ENCODE assay signal across 30 cellular contexts in genomic region chr13:36362914-36363313, GRCh38. TPM values are rescaled to one million over a fixed set of nuclear protein-coding genes. Genes with fewer than 3 reads are reported as not detected.
A peak's percentile ranks its signal among the peaks of the same experiment; 100 is the strongest.
DNase-seq lines count a peak whose midpoint lies in the region; ATAC-seq and TF ChIP-seq lines count a peak whose summit lies in the region.
"Had no signal": no experiment of that assay in that cellular context is flagged by ENCODE, and none has a peak within 500 bp of the region (broad histone marks: within the 10 kb centered on the region; RNA-seq: fewer than 3 reads in every experiment).

No MANE protein-coding gene starts in this region.

- peaks cover 7% of the 10 kb centered on the region for H3K4me1 ChIP-seq in suprapubic skin
- H3K4me1 ChIP-seq: breast epithelium, right atrium auricular region, upper lobe of left lung had no signal

- ATAC-seq in GM18907 (IDR thresholded peaks at IDR 0.05; ENCODE audit: unreplicated experiment), result peak; percentile 75
- peak; percentile 56 for ATAC-seq in HG02798 (IDR thresholded peaks at IDR 0.05; ENCODE audit: poor library complexity, unreplicated experiment)
- no peak for ATAC-seq in HG03025 (IDR thresholded peaks at IDR 0.05; ENCODE audit: low FRiP score, unreplicated experiment)
- ATAC-seq: T-helper 17 cell had no signal

- no peak for TF ChIP-seq EP300 in suprapubic skin (IDR thresholded peaks at IDR 0.05)

- no peaks in the 10 kb centered on the region for H3K9me3 ChIP-seq in suprapubic skin
- H3K9me3 ChIP-seq: breast epithelium, right atrium auricular region, SK-N-SH, upper lobe of left lung had no signal

- no peaks in the 10 kb centered on the region for H3K27me3 Mint-ChIP-seq in chondrocyte (ENCODE audit: low read depth)

- H3K36me3 Mint-ChIP-seq in chondrocyte (ENCODE audit: low read depth), result peaks cover 9% of the 10 kb centered on the region

- peaks cover 53% of the 10 kb centered on the region for H3K4me1 Mint-ChIP-seq in chondrocyte (ENCODE audit: low read depth)
- H3K4me1 Mint-ChIP-seq: activated CD4-positive, alpha-beta memory T cell treated with anti-CD3 and anti-CD28 coated beads, Interleukin-2, amount 10 ng/mL, durations not matched to agents 7 days and 5 days; activated T-helper 17 cell treated with anti-CD3 and anti-CD28 coated beads, Interleukin-2, amount 50 U/mL, for 72 hours; neural crest cell; T-helper 17 cell had no signal

- DNase-seq in chondrocyte (ENCODE audit: low spot score) (no peak), suprapubic skin (ENCODE audit: low spot score in 2 of 2) (no peak), ureter (ENCODE audit: low spot score) (no peak), NOMO-1 treated with DMSO at 0.1 percent for 48 hours (lab: John Stamatoyannopoulos, UW; ENCODE audit: unreplicated experiment) (no peak)
- DNase-seq: activated CD4-positive, alpha-beta memory T cell treated with anti-CD3 and anti-CD28 coated beads, Interleukin-2, amount 10 ng/mL, durations not matched to agents 7 days and 5 days; activated CD4-positive, CD25-positive, alpha-beta regulatory T cell treated with anti-CD3 and anti-CD28 coated beads, Interleukin-2, amount 50 U/mL, for 72 hours; activated naive CD4-positive, alpha-beta T cell treated with anti-CD3 and anti-CD28 coated beads, Interleukin-2, amount 50 U/mL, for 16 hours; amygdala; effector CD8-positive, alpha-beta T cell; GOT3; NCI-H1105 treated with DMSO at 0.1 percent for 48 hours; NCI-H1930; NCI-H2227 treated with DMSO at 0.1 percent for 48 hours; NCI-H69; SK-N-SH; stimulated activated CD4-positive, alpha-beta T cell treated with anti-CD3 and anti-CD28 coated beads, Interleukin-12 subunit alpha, Interleukin-12 subunit beta, amount 100 ng/mL, for 4 hours; stimulated activated CD4-positive, alpha-beta T cell treated with anti-CD3 and anti-CD28 coated beads, Interleukin-4, amount 100 ng/mL, for 1 hour; T-helper 17 cell; upper lobe of left lung had no signal

- peak overlapping the region; percentile 92 for H3K27ac Mint-ChIP-seq in chondrocyte (ENCODE audit: unreplicated experiment)
- H3K27ac Mint-ChIP-seq: activated CD4-positive, alpha-beta memory T cell treated with anti-CD3 and anti-CD28 coated beads, Interleukin-2, amount 10 ng/mL, durations not matched to agents 7 days and 5 days; activated T-helper 17 cell treated with anti-CD3 and anti-CD28 coated beads, Interleukin-2, amount 50 U/mL, for 72 hours; T-helper 17 cell had no signal

- no peak for TF ChIP-seq POLR2A in suprapubic skin (IDR thresholded peaks at IDR 0.05)

- no peak for TF ChIP-seq CTCF in chondrocyte (IDR thresholded peaks at IDR 0.05)
- TF ChIP-seq CTCF in suprapubic skin (IDR thresholded peaks at IDR 0.05), result no peak

- H3K27me3 ChIP-seq in suprapubic skin, result no peaks in the 10 kb centered on the region
- H3K27me3 ChIP-seq: breast epithelium, right atrium auricular region, upper lobe of left lung had no signal

- H3K4me3 Mint-ChIP-seq in chondrocyte (ENCODE audit: unreplicated experiment), result peak overlapping the region; percentile 20
- H3K4me3 Mint-ChIP-seq: activated CD4-positive, alpha-beta memory T cell treated with anti-CD3 and anti-CD28 coated beads, Interleukin-2, amount 10 ng/mL, durations not matched to agents 7 days and 5 days; activated T-helper 17 cell treated with anti-CD3 and anti-CD28 coated beads, Interleukin-2, amount 50 U/mL, for 72 hours; neural crest cell; T-helper 17 cell had no signal

- no peaks in the 10 kb centered on the region for H3K9me3 Mint-ChIP-seq in chondrocyte (ENCODE audit: low read depth)
- H3K9me3 Mint-ChIP-seq: activated CD4-positive, alpha-beta memory T cell treated with anti-CD3 and anti-CD28 coated beads, Interleukin-2, amount 10 ng/mL, durations not matched to agents 7 days and 5 days; activated T-helper 17 cell treated with anti-CD3 and anti-CD28 coated beads, Interleukin-2, amount 50 U/mL, for 72 hours; HFFc6; neural crest cell had no signal

- no peaks in the 10 kb centered on the region for H3K36me3 ChIP-seq in suprapubic skin
- H3K36me3 ChIP-seq: breast epithelium, right atrium auricular region, upper lobe of left lung had no signal

- H3K4me3 ChIP-seq in suprapubic skin, result no peak overlapping the region
- H3K4me3 ChIP-seq: breast epithelium, lung, right atrium auricular region, upper lobe of left lung had no signal

- 49% methylated on average over 3 of the region's 3 CpGs for WGBS in suprapubic skin

- H3K27ac ChIP-seq in suprapubic skin, result peak overlapping the region; percentile 67
- H3K27ac ChIP-seq: breast epithelium, epithelial cell of prostate, right atrium auricular region, RWPE1, upper lobe of left lung had no signal

RNA-seq across cellular contexts. Expression of gene SPART, which starts 16.7 kb away (rescaled TPM):
- total RNA-seq in chondrocyte (93.6 to 97.1 TPM (median 95.6 TPM) in 3 replicates), suprapubic skin (10 to 100 TPM; 25.7 to 51.0 (median 35.7) TPM), ureter (89.2 TPM)
